Comparison of ENCODE assay signal across 1 cellular context in the genomic region with DNA sequence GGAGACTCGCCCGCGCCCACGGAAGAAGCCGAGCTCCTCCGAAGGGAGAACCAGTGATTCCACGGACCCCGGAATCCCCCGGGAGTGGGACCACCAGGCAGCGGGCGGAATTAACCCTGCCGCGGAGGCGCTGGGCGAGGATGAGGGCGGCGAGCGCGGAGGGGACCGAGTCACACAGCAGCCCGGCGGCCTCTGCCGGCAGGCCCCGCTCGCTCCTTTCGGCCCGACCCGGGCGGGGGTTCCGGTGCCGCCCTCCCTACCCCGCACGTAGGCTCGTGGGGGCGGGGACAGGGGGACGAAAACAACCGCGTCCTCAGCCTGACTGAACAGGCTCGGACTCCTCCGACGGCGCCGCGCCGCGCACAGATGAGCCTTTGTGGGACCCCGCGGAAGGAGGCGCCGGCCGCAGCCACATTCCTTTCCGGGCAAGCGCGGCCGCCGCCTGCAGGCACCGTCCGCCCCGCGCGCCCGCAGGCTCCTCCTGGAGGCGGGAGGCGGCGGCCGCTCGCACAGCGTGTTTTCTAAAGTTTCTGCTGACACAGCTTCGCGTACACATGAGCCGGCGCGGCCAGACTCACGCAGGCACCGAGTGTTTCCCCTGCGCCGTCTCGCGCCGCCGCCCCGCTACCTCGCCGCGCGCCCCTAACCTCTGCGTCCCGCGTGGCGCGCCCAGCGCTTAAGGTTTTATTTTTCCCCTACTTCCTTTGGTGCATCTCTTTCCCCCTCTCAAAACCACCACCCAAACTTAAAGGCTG.
TF ChIP-seq lines count a peak whose summit lies in the region.

No MANE protein-coding gene starts in this region.

TF ChIP-seq in K562, 482 proteins besides CTCF, POLR2A, EP300 and RAD21 (continued from another document and continues in another):
- TF ChIP-seq RERE (CRISPR knock-in tag; IDR thresholded peaks at IDR 0.05; ENCODE audit: borderline replicate concordance), result no peak
- no peak for TF ChIP-seq CAMTA2 (CRISPR knock-in tag; conservative IDR thresholded peaks at IDR 0.05)
- TF ChIP-seq ZNF79 (CRISPR knock-in tag; IDR thresholded peaks at IDR 0.05; ENCODE audit: low read depth), result no peak
- TF ChIP-seq POLR2AphosphoS5 (IDR thresholded peaks at IDR 0.05; ENCODE audit: control insufficient read depth, insufficient read depth, low read depth, low read length), result peak; percentile 92
- TF ChIP-seq, protein P1, sequence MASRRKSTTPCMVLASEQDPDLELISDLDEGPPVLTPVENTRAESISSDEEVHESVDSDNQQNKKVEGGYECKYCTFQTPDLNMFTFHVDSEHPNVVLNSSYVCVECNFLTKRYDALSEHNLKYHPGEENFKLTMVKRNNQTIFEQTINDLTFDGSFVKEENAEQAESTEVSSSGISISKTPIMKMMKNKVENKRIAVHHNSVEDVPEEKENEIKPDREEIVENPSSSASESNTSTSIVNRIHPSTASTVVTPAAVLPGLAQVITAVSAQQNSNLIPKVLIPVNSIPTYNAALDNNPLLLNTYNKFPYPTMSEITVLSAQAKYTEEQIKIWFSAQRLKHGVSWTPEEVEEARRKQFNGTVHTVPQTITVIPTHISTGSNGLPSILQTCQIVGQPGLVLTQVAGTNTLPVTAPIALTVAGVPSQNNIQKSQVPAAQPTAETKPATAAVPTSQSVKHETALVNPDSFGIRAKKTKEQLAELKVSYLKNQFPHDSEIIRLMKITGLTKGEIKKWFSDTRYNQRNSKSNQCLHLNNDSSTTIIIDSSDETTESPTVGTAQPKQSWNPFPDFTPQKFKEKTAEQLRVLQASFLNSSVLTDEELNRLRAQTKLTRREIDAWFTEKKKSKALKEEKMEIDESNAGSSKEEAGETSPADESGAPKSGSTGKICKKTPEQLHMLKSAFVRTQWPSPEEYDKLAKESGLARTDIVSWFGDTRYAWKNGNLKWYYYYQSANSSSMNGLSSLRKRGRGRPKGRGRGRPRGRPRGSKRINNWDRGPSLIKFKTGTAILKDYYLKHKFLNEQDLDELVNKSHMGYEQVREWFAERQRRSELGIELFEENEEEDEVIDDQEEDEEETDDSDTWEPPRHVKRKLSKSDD (conservative IDR thresholded peaks at IDR 0.05; ENCODE audit: low read length), result no peak
- peak; percentile 81 for TF ChIP-seq CHCHD3 (CRISPR knock-in tag; IDR thresholded peaks at IDR 0.05)
- no peak for TF ChIP-seq PTRF (tag; IDR thresholded peaks at IDR 0.05)
- 0 out of 2 replicates have a peak, but pooled peaks have one; percentile 2 for TF ChIP-seq POLR2AphosphoS2 (IDR thresholded peaks at IDR 0.05; ENCODE audit: low read length)
- TF ChIP-seq, protein P2, sequence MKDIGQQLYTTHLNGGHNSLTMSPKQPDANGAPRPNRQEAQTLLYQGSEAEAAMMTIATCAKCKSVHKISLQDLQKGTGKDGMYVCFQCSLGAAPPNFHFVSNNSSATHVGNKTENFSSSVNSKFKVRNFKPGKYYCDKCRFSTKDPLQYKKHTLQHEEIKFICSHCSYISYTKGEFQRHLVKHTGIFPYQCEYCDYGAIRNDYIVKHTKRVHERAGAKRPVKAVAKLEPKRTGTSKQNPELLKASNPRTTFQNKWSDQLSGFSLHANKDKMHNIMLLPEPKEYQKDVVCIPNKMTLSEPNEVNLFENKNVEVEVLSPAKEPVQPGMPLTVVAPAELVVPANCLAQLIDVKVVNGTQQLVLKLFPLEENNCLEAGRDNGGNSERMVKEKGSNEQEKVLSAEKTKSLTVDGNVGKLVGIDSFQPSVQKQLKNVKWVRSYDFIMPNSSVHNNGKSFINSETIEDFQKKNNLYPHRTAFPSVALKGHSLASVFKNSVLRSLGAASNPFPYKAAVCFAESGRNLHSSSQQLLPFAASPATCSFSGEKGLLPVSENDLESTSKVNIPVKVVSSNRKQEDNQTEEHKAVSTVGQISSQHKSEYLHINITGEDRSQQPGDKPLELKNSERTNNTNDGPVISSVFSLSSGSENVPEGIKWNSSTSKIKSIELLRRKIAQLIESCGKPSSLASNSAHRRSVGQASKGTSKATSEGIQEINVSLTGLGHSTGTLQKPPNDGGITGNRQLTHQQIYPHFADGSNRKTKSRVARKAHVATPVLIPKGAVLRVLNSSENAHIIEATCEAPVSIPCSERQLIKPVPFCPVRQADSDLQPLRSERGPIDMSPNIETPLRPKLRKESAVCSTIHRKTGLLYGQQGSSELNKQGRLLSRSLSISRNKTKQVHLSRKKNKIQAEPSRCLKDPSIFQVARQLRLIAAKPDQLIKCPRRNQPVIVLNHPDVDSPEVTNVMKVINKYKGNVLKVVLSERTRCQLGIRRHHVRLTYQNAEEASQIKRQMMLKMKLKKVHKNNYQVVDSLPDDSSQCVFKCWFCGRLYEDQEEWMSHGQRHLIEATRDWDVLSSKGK (CRISPR knock-in tag; IDR thresholded peaks at IDR 0.05), result no peak
- TF ChIP-seq, protein P3, sequence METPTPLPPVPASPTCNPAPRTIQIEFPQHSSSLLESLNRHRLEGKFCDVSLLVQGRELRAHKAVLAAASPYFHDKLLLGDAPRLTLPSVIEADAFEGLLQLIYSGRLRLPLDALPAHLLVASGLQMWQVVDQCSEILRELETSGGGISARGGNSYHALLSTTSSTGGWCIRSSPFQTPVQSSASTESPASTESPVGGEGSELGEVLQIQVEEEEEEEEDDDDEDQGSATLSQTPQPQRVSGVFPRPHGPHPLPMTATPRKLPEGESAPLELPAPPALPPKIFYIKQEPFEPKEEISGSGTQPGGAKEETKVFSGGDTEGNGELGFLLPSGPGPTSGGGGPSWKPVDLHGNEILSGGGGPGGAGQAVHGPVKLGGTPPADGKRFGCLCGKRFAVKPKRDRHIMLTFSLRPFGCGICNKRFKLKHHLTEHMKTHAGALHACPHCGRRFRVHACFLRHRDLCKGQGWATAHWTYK (CRISPR knock-in tag; IDR thresholded peaks at IDR 0.05), result peak; percentile 85; the same call in 1 of the 2 replicates
- peak; percentile 38 for TF ChIP-seq POU5F1 (IDR thresholded peaks at IDR 0.05; ENCODE audit: borderline replicate concordance, low read depth, low read length, partially characterized antibody)
- no peak for TF ChIP-seq IRF9 (tag; IDR thresholded peaks at IDR 0.05)
- TF ChIP-seq MTA2 (IDR thresholded peaks at IDR 0.05; ENCODE audit: low read depth), result no peak
- peak; percentile 44 to 68; a peak in 2 of 4 replicates for TF ChIP-seq SIN3A (IDR thresholded peaks at IDR 0.05; ENCODE audit: borderline replicate concordance in 2 of 2, control insufficient read depth in 1 of 2, low read depth in 2 of 2, low read length in 2 of 2)
- peak in 1 of 2 experiments; percentile 27; a peak in 1 of 3 replicates for TF ChIP-seq CBX3 (IDR thresholded peaks at IDR 0.05; ENCODE audit: borderline replicate concordance in 1 of 2, low read length in 2 of 2)
- TF ChIP-seq ZFP36 (IDR thresholded peaks at IDR 0.05; ENCODE audit: low read depth, low read length, partially characterized antibody), result no peak
- no peak for TF ChIP-seq TSC22D4 (tag; IDR thresholded peaks at IDR 0.05)
- TF ChIP-seq, protein P4, sequence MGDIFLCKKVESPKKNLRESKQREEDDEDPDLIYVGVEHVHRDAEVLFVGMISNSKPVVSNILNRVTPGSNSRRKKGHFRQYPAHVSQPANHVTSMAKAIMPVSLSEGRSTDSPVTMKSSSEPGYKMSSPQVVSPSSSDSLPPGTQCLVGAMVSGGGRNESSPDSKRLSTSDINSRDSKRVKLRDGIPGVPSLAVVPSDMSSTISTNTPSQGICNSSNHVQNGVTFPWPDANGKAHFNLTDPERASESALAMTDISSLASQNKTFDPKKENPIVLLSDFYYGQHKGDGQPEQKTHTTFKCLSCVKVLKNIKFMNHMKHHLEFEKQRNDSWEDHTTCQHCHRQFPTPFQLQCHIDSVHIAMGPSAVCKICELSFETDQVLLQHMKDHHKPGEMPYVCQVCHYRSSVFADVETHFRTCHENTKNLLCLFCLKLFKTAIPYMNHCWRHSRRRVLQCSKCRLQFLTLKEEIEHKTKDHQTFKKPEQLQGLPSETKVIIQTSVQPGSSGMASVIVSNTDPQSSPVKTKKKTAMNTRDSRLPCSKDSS (IDR thresholded peaks at IDR 0.05; ENCODE audit: low read depth, partially characterized antibody), result no peak
- TF ChIP-seq CBX2 (IDR thresholded peaks at IDR 0.05; ENCODE audit: insufficient read depth, low read length, poor library complexity, severe bottlenecking), result no peak
- no peak for TF ChIP-seq MCM2 (IDR thresholded peaks at IDR 0.05; ENCODE audit: low read depth)
- TF ChIP-seq, protein P5, sequence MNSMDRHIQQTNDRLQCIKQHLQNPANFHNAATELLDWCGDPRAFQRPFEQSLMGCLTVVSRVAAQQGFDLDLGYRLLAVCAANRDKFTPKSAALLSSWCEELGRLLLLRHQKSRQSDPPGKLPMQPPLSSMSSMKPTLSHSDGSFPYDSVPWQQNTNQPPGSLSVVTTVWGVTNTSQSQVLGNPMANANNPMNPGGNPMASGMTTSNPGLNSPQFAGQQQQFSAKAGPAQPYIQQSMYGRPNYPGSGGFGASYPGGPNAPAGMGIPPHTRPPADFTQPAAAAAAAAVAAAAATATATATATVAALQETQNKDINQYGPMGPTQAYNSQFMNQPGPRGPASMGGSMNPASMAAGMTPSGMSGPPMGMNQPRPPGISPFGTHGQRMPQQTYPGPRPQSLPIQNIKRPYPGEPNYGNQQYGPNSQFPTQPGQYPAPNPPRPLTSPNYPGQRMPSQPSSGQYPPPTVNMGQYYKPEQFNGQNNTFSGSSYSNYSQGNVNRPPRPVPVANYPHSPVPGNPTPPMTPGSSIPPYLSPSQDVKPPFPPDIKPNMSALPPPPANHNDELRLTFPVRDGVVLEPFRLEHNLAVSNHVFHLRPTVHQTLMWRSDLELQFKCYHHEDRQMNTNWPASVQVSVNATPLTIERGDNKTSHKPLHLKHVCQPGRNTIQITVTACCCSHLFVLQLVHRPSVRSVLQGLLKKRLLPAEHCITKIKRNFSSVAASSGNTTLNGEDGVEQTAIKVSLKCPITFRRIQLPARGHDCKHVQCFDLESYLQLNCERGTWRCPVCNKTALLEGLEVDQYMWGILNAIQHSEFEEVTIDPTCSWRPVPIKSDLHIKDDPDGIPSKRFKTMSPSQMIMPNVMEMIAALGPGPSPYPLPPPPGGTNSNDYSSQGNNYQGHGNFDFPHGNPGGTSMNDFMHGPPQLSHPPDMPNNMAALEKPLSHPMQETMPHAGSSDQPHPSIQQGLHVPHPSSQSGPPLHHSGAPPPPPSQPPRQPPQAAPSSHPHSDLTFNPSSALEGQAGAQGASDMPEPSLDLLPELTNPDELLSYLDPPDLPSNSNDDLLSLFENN (IDR thresholded peaks at IDR 0.05; ENCODE audit: low read depth in 2 of 2, low read length in 2 of 2), result 0 out of 4 replicates have a peak, but pooled peaks of 1 of the 2 experiments have one; percentile 27
- peak; percentile 73 for TF ChIP-seq THAP7 (CRISPR knock-in tag; IDR thresholded peaks at IDR 0.05)
- TF ChIP-seq PYGO2 (tag; IDR thresholded peaks at IDR 0.05), result no peak
- TF ChIP-seq HNRNPH1 (optimal IDR thresholded peaks at IDR 0.05; ENCODE audit: low read depth, low read length), result no peak
- TF ChIP-seq GABPB1 (CRISPR knock-in tag; IDR thresholded peaks at IDR 0.05), result peak; percentile 87
- peak; percentile 30 for TF ChIP-seq ERF (CRISPR knock-in tag; IDR thresholded peaks at IDR 0.05)
- peak; percentile 84 to 92 for TF ChIP-seq MNT (conservative IDR thresholded peaks at IDR 0.05)
- TF ChIP-seq LCOR (CRISPR knock-in tag; IDR thresholded peaks at IDR 0.05), result peak; percentile 2
